In genomic region chr2:9772999-9773904, GRCh38 we compare ENCODE assay signal across 26 cellular contexts.
DNase-seq lines count a peak whose midpoint lies in the region; ATAC-seq and TF ChIP-seq lines count a peak whose summit lies in the region.
"Had no signal": no experiment of that assay in that cellular context is flagged by ENCODE, and none has a peak within 500 bp of the region (broad histone marks: within the 10 kb centered on the region; RNA-seq: fewer than 3 reads in every experiment).

No MANE protein-coding gene starts in this region.

- TF ChIP-seq CTCF in chondrocyte (IDR thresholded peaks at IDR 0.05) (no peak), nephron progenitor cell (IDR thresholded peaks at IDR 0.05) (no peak), upper lobe of right lung (IDR thresholded peaks at IDR 0.05) (no peak)

- H3K27ac ChIP-seq in upper lobe of right lung, result peak overlapping the region; percentile 48
- H3K27ac ChIP-seq: colonic mucosa, foreskin keratinocyte, pancreas had no signal

- no peak for DNase-seq in T-helper 2 cell treated with Interferon-gamma antibody and Interleukin-4, amounts not matched to agents 5 μg/mL and 100 μg/mL, for 36 hours (ENCODE audit: low spot score)
- DNase-seq in T-helper 2 cell (no peak), chondrocyte (ENCODE audit: low spot score) (peak; percentile 42), nephron progenitor cell (no peak), upper lobe of right lung (no peak), GM19240 (ENCODE audit: insufficient read length, low spot score) (no peak), DMS 273 treated with DMSO at 0.1 percent for 48 hours (lab: John Stamatoyannopoulos, UW) (no peak)
- no peak for DNase-seq in activated naive CD8-positive, alpha-beta T cell treated with anti-CD3 and anti-CD28 coated beads for 36 hours
- DNase-seq: 8988T; activated B cell treated with CpG ODN at 0.5 μM for 24 hours; activated CD8-positive, alpha-beta memory T cell treated with anti-CD3 and anti-CD28 coated beads, Interleukin-2, amount 50 U/mL, for 4 hours; activated naive CD4-positive, alpha-beta T cell treated with anti-CD3 and anti-CD28 coated beads, Interleukin-2, amount 10 ng/mL, durations not matched to agents 7 days and 5 days; amniotic stem cell; CD8-positive, alpha-beta memory T cell; colonic mucosa; foreskin keratinocyte; H9; hippocampal formation; natural killer cell; NCI-H1092; NCI-H187; NCI-H2171; SIG-M5; stimulated activated CD4-positive, alpha-beta T cell treated with anti-CD3 and anti-CD28 coated beads, Interleukin-2, amount 100 ng/mL, for 48 hours had no signal

- no peaks in the 10 kb centered on the region for H3K9me3 Mint-ChIP-seq in T-helper 2 cell treated with Interferon-gamma antibody and Interleukin-4, amounts not matched to agents 5 μg/mL and 100 μg/mL, for 36 hours
- H3K9me3 Mint-ChIP-seq in chondrocyte (ENCODE audit: low read depth), result no peaks in the 10 kb centered on the region
- no peaks in the 10 kb centered on the region for H3K9me3 Mint-ChIP-seq in nephron progenitor cell
- no peaks in the 10 kb centered on the region for H3K9me3 Mint-ChIP-seq in activated naive CD8-positive, alpha-beta T cell treated with anti-CD3 and anti-CD28 coated beads for 36 hours
- H3K9me3 Mint-ChIP-seq: activated B cell treated with CpG ODN at 0.5 μM for 24 hours; activated naive CD4-positive, alpha-beta T cell treated with anti-CD3 and anti-CD28 coated beads, Interleukin-2, amount 10 ng/mL, durations not matched to agents 7 days and 5 days; CD8-positive, alpha-beta memory T cell; natural killer cell had no signal

- no peaks in the 10 kb centered on the region for H3K27me3 Mint-ChIP-seq in T-helper 2 cell treated with Interferon-gamma antibody and Interleukin-4, amounts not matched to agents 5 μg/mL and 100 μg/mL, for 36 hours (ENCODE audit: low read depth)
- H3K27me3 Mint-ChIP-seq in chondrocyte (ENCODE audit: low read depth) (no peaks in the 10 kb centered on the region), nephron progenitor cell (ENCODE audit: low read depth, poor library complexity) (peaks cover 14% of the 10 kb centered on the region)
- H3K27me3 Mint-ChIP-seq in activated naive CD8-positive, alpha-beta T cell treated with anti-CD3 and anti-CD28 coated beads for 36 hours, result no peaks in the 10 kb centered on the region

- no peak for ATAC-seq in upper lobe of right lung
- ATAC-seq: foreskin keratinocyte, natural killer cell, pancreas had no signal

- H3K9me3 ChIP-seq in upper lobe of right lung, result no peaks in the 10 kb centered on the region
- H3K9me3 ChIP-seq: colonic mucosa, pancreas had no signal

- H3K36me3 Mint-ChIP-seq in T-helper 2 cell treated with Interferon-gamma antibody and Interleukin-4, amounts not matched to agents 5 μg/mL and 100 μg/mL, for 36 hours (ENCODE audit: low read depth), result no peaks in the 10 kb centered on the region
- no peaks in the 10 kb centered on the region for H3K36me3 Mint-ChIP-seq in chondrocyte (ENCODE audit: low read depth)
- no peaks in the 10 kb centered on the region for H3K36me3 Mint-ChIP-seq in nephron progenitor cell (ENCODE audit: low read depth)
- H3K36me3 Mint-ChIP-seq in activated naive CD8-positive, alpha-beta T cell treated with anti-CD3 and anti-CD28 coated beads for 36 hours, result no peaks in the 10 kb centered on the region
- H3K36me3 Mint-ChIP-seq: activated naive CD4-positive, alpha-beta T cell treated with anti-CD3 and anti-CD28 coated beads, Interleukin-2, amount 10 ng/mL, durations not matched to agents 7 days and 5 days; mesothelial cell of epicardium; natural killer cell had no signal

- H3K4me1 Mint-ChIP-seq in T-helper 2 cell treated with Interferon-gamma antibody and Interleukin-4, amounts not matched to agents 5 μg/mL and 100 μg/mL, for 36 hours (ENCODE audit: low read depth), result peaks cover 11% of the 10 kb centered on the region
- H3K4me1 Mint-ChIP-seq in chondrocyte (ENCODE audit: low read depth), result peaks cover 26% of the 10 kb centered on the region
- peaks cover 59% of the 10 kb centered on the region for H3K4me1 Mint-ChIP-seq in nephron progenitor cell
- H3K4me1 Mint-ChIP-seq in activated naive CD8-positive, alpha-beta T cell treated with anti-CD3 and anti-CD28 coated beads for 36 hours, result peaks cover 7% of the 10 kb centered on the region

- peaks cover 18% of the 10 kb centered on the region for H3K4me1 ChIP-seq in upper lobe of right lung
- H3K4me1 ChIP-seq: colonic mucosa, foreskin keratinocyte had no signal

- no peaks in the 10 kb centered on the region for H3K27me3 ChIP-seq in upper lobe of right lung
- H3K27me3 ChIP-seq: colonic mucosa, pancreas had no signal

- peak overlapping the region; percentile 23 for H3K27ac Mint-ChIP-seq in T-helper 2 cell treated with Interferon-gamma antibody and Interleukin-4, amounts not matched to agents 5 μg/mL and 100 μg/mL, for 36 hours
- no peak overlapping the region for H3K27ac Mint-ChIP-seq in chondrocyte (ENCODE audit: unreplicated experiment)
- H3K27ac Mint-ChIP-seq in nephron progenitor cell, result peak overlapping the region; percentile 53
- no peak overlapping the region for H3K27ac Mint-ChIP-seq in activated naive CD8-positive, alpha-beta T cell treated with anti-CD3 and anti-CD28 coated beads for 36 hours
- H3K27ac Mint-ChIP-seq: activated B cell treated with CpG ODN at 0.5 μM for 24 hours; activated naive CD4-positive, alpha-beta T cell treated with anti-CD3 and anti-CD28 coated beads, Interleukin-2, amount 10 ng/mL, durations not matched to agents 7 days and 5 days; H9; mesothelial cell of epicardium; natural killer cell had no signal

- H3K36me3 ChIP-seq in upper lobe of right lung, result no peaks in the 10 kb centered on the region
- H3K36me3 ChIP-seq: colonic mucosa, pancreas had no signal

- no peak overlapping the region for H3K4me3 ChIP-seq in upper lobe of right lung
- H3K4me3 ChIP-seq: colonic mucosa, pancreas had no signal

- intact Hi-C loops in upper lobe of right lung (cut with DNase I), result no loop called here

- no peak overlapping the region for H3K4me3 Mint-ChIP-seq in T-helper 2 cell treated with Interferon-gamma antibody and Interleukin-4, amounts not matched to agents 5 μg/mL and 100 μg/mL, for 36 hours
- H3K4me3 Mint-ChIP-seq in chondrocyte (ENCODE audit: unreplicated experiment) (no peak overlapping the region), nephron progenitor cell (no peak overlapping the region)
- H3K4me3 Mint-ChIP-seq in activated naive CD8-positive, alpha-beta T cell treated with anti-CD3 and anti-CD28 coated beads for 36 hours, result no peak overlapping the region
- H3K4me3 Mint-ChIP-seq: activated B cell treated with CpG ODN at 0.5 μM for 24 hours; activated naive CD4-positive, alpha-beta T cell treated with anti-CD3 and anti-CD28 coated beads, Interleukin-2, amount 10 ng/mL, durations not matched to agents 7 days and 5 days; CD8-positive, alpha-beta memory T cell; H9; mesothelial cell of epicardium; natural killer cell had no signal

Comparison
In these comparisons a context has a peak if more than half of its experiments do, and no peak if none do; other contexts are left out.
1. H3K27ac Mint-ChIP-seq: peak in T-helper 2 cell treated with Interferon-gamma antibody and Interleukin-4, amounts not matched to agents 5 μg/mL and 100 μg/mL, for 36 hours (single experiment) and nephron progenitor cell (single experiment); none in chondrocyte (single experiment) and activated naive CD8-positive, alpha-beta T cell treated with anti-CD3 and anti-CD28 coated beads for 36 hours (single experiment).